ENCODE assay signal across 18 cellular contexts in the genomic region with DNA sequence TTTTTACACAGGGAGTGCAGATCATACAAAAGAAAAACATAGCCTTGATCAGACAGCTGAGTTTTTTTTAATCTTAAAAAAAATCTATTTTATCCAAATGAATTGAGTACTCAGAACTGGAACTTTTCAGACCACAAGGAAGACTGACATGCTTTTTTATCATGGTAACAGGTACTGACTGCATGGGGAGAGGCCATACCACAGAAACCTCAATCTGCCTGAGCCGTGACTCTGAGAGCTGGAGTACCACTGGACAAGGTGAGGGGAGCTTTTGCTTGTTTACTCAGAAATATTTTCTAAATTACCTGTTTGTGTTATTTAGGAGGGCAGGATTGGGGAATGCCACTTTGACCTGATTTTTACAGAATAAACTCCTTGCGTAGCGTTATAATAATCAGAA.
DNase-seq lines count a peak whose midpoint lies in the region; ATAC-seq and TF ChIP-seq lines count a peak whose summit lies in the region.
"Had no signal": no experiment of that assay in that cellular context is flagged by ENCODE, and none has a peak within 500 bp of the region (broad histone marks: within the 10 kb centered on the region; RNA-seq: fewer than 3 reads in every experiment).

No MANE protein-coding gene starts in this region.

- no peaks in the 10 kb centered on the region for H3K9me3 ChIP-seq in CD4-positive, alpha-beta T cell (ENCODE audit: control insufficient read depth, low read length)
- H3K9me3 ChIP-seq: left ventricle myocardium inferior had no signal

- no peaks in the 10 kb centered on the region for H3K27me3 Mint-ChIP-seq in CD4-positive, alpha-beta T cell

- H3K4me1 Mint-ChIP-seq in CD4-positive, alpha-beta T cell (ENCODE audit: low read depth), result no peaks in the 10 kb centered on the region
- H3K4me1 Mint-ChIP-seq: stimulated activated memory B cell treated with anti-CD40 and anti-IgM and Interleukin-4, amounts not matched to agents 10 μg/mL and 1 μg/mL and 100 μg/mL, for 72 hours had no signal

- H3K36me3 Mint-ChIP-seq in CD4-positive, alpha-beta T cell (ENCODE audit: low read depth), result no peaks in the 10 kb centered on the region
- H3K36me3 Mint-ChIP-seq: stimulated activated memory B cell treated with anti-CD40 and anti-IgM and Interleukin-4, amounts not matched to agents 10 μg/mL and 1 μg/mL and 100 μg/mL, for 72 hours had no signal

- H3K27ac ChIP-seq in CD4-positive, alpha-beta T cell (ENCODE audit: low read depth, low read length), result no peak overlapping the region
- H3K27ac ChIP-seq: GM23248, left ventricle myocardium inferior, PC-9 had no signal

- intact Hi-C loops in CD4-positive, alpha-beta T cell (cut with DNase I, micrococcal nuclease), result no loop called here

- no peaks in the 10 kb centered on the region for H3K27me3 ChIP-seq in CD4-positive, alpha-beta T cell (ENCODE audit: control insufficient read depth, insufficient read depth, low read length)

- POLR2A ChIA-PET in CD4-positive, alpha-beta T cell (lab: Charles Lee), result no interaction called here

- no peaks in the 10 kb centered on the region for H3K9me3 Mint-ChIP-seq in CD4-positive, alpha-beta T cell

- TF ChIP-seq CTCF in CD4-positive, alpha-beta T cell (IDR thresholded peaks at IDR 0.05), result peak; percentile 19

- H3K27ac Mint-ChIP-seq in CD4-positive, alpha-beta T cell, result no peak overlapping the region
- H3K27ac Mint-ChIP-seq: stimulated activated memory B cell treated with anti-CD40 and anti-IgM and Interleukin-4, amounts not matched to agents 10 μg/mL and 1 μg/mL and 100 μg/mL, for 72 hours had no signal

- DNase-seq in CD4-positive, alpha-beta T cell, result no peak
- DNase-seq in DMS79 (lab: John Stamatoyannopoulos, UW) (no peak), T-helper 9 cell (no peak), mesenteric fat pad (ENCODE audit: low spot score) (no peak)
- DNase-seq in stimulated activated naive CD4-positive, alpha-beta T cell (lab: John Stamatoyannopoulos, UW), result no peak
- DNase-seq: activated CD8-positive, alpha-beta memory T cell treated with anti-CD3 and anti-CD28 coated beads, Interleukin-2, amount 50 U/mL, for 48 hours; aorta; effector CD8-positive, alpha-beta T cell; glutamatergic neuron; GM23248; left ventricle myocardium inferior; occipital lobe; PC-9; T1000 had no signal

- CTCF ChIA-PET in CD4-positive, alpha-beta T cell (lab: Charles Lee), result no interaction called here

- ATAC-seq in CD4-positive, alpha-beta T cell (ENCODE audit: poor library complexity), result no peak
- ATAC-seq in GM19395 (IDR thresholded peaks at IDR 0.05; ENCODE audit: unreplicated experiment) (peak; percentile 71), HG02763 (IDR thresholded peaks at IDR 0.05; ENCODE audit: unreplicated experiment) (peak; percentile 59), HG03442 (IDR thresholded peaks at IDR 0.05; ENCODE audit: unreplicated experiment) (peak; percentile 35)

- H3K4me3 Mint-ChIP-seq in CD4-positive, alpha-beta T cell, result no peak overlapping the region
- H3K4me3 Mint-ChIP-seq: stimulated activated memory B cell treated with anti-CD40 and anti-IgM and Interleukin-4, amounts not matched to agents 10 μg/mL and 1 μg/mL and 100 μg/mL, for 72 hours had no signal
